Comparison of ENCODE assay signal across 1 cellular context in genomic region chr2:234313498-234313897, GRCh38.
TF ChIP-seq lines count a peak whose summit lies in the region.

No MANE protein-coding gene starts in this region.

TF ChIP-seq in GM12878, 131 proteins besides CTCF, POLR2A, EP300 and RAD21:
- TF ChIP-seq NR2C1 (IDR thresholded peaks at IDR 0.05) (no peak), IKZF1 (conservative IDR thresholded peaks at IDR 0.05) (no peak), PAX5 (IDR thresholded peaks at IDR 0.05; ENCODE audit: borderline replicate concordance, low read depth, low read length) (no peak), NR2C2 (IDR thresholded peaks at IDR 0.05; ENCODE audit: borderline replicate concordance, control insufficient read depth, insufficient read length, low read depth) (no peak), DPF2 (IDR thresholded peaks at IDR 0.05) (no peak)
